22 cellular contexts compared by ENCODE assay signal in genomic region chr7:112853429-112853828, GRCh38.
"Had no signal": no experiment of that assay in that cellular context is flagged by ENCODE, and none has a peak within 500 bp of the region (broad histone marks: within the 10 kb centered on the region; RNA-seq: fewer than 3 reads in every experiment).

No MANE protein-coding gene starts in this region.

- H3K36me3 ChIP-seq: colonic mucosa, gastroesophageal sphincter, neural progenitor cell, ovary, right atrium auricular region, sigmoid colon, thyroid gland, upper lobe of left lung, uterus had no signal

- H3K9me3 Mint-ChIP-seq: natural killer cell had no signal

- H3K9ac ChIP-seq: neural progenitor cell had no signal

- H3K4me3 Mint-ChIP-seq: natural killer cell, neural progenitor cell had no signal

- DNase-seq: cerebellar nuclear complex; colonic mucosa; dermis blood vessel endothelial cell; esophagus squamous epithelium; glutamatergic neuron; mammary epithelial cell; natural killer cell; nucleus accumbens; ovary; sigmoid colon; stimulated activated CD4-positive, alpha-beta T cell treated with anti-CD3 and anti-CD28 coated beads, Interleukin-12 subunit alpha, Interleukin-12 subunit beta, amount 100 ng/mL, for 4 hours; stimulated activated CD4-positive, alpha-beta T cell treated with anti-CD3 and anti-CD28 coated beads, Interleukin-2, amount 100 ng/mL, for 48 hours; stimulated activated naive CD8-positive, alpha-beta T cell treated with anti-CD3 and anti-CD28 coated beads, Interleukin-15, Interleukin-2, amounts not matched to agents 100 U/mL and 50 U/mL, for 24 hours; thyroid gland; upper lobe of left lung; uterus had no signal

- H3K4me1 ChIP-seq: colonic mucosa, esophagus squamous epithelium, gastroesophageal sphincter, neural progenitor cell, sigmoid colon, suprapubic skin, uterus had no signal

- H3K27ac Mint-ChIP-seq: natural killer cell, neural progenitor cell had no signal

- ATAC-seq: gastroesophageal sphincter; natural killer cell; stimulated activated naive CD8-positive, alpha-beta T cell treated with anti-CD3 and anti-CD28 coated beads, Interleukin-15, Interleukin-2, amounts not matched to agents 100 U/mL and 50 U/mL, for 24 hours had no signal

- H3K27ac ChIP-seq: colonic mucosa, esophagus squamous epithelium, gastroesophageal sphincter, hepatocyte, neural progenitor cell, ovary, right atrium auricular region, sigmoid colon, skin epidermis, suprapubic skin, upper lobe of left lung, uterus had no signal

- H3K4me3 ChIP-seq: colonic mucosa, esophagus squamous epithelium, gastroesophageal sphincter, hepatocyte, neural progenitor cell, ovary, right atrium auricular region, sigmoid colon, skin epidermis, suprapubic skin, thyroid gland, upper lobe of left lung, uterus had no signal

- H3K9me3 ChIP-seq: colonic mucosa, esophagus squamous epithelium, ovary, right atrium auricular region, sigmoid colon, thyroid gland, upper lobe of left lung, uterus had no signal

- H3K27me3 ChIP-seq: colonic mucosa, esophagus squamous epithelium, gastroesophageal sphincter, hepatocyte, neural progenitor cell, ovary, right atrium auricular region, sigmoid colon, suprapubic skin, thyroid gland, upper lobe of left lung, uterus had no signal

- H3K36me3 Mint-ChIP-seq: natural killer cell had no signal
